In the genomic region with DNA sequence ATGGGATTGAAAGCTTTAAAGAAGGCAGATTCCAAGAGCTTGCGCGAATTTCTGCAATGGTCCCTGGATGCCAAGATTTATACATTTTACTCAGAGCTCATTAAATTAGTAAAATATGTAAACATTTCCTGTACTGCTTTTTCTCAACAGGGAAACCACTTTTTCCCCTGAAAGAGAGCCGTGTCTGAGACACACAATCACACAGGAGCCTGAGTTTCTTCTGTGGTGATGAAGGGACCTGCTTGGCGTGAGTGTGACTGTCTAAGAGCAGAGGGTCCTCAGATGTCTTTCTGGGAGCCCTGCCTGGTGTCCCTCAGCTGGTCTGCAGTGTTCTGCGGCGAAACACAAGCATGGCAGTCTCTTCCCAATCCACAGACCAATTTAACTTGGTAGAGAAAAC, we compare ENCODE assay signal across 1 cellular context.
TF ChIP-seq lines count a peak whose summit lies in the region.

No MANE protein-coding gene starts in this region.

TF ChIP-seq in HepG2, 621 proteins besides CTCF, POLR2A, EP300 and RAD21:
- TF ChIP-seq BRD4 (CRISPR knock-in tag; IDR thresholded peaks at IDR 0.05), result no peak
- TF ChIP-seq ZNF703 (CRISPR knock-in tag; IDR thresholded peaks at IDR 0.05; ENCODE audit: borderline replicate concordance), result no peak
- TF ChIP-seq, protein P1, sequence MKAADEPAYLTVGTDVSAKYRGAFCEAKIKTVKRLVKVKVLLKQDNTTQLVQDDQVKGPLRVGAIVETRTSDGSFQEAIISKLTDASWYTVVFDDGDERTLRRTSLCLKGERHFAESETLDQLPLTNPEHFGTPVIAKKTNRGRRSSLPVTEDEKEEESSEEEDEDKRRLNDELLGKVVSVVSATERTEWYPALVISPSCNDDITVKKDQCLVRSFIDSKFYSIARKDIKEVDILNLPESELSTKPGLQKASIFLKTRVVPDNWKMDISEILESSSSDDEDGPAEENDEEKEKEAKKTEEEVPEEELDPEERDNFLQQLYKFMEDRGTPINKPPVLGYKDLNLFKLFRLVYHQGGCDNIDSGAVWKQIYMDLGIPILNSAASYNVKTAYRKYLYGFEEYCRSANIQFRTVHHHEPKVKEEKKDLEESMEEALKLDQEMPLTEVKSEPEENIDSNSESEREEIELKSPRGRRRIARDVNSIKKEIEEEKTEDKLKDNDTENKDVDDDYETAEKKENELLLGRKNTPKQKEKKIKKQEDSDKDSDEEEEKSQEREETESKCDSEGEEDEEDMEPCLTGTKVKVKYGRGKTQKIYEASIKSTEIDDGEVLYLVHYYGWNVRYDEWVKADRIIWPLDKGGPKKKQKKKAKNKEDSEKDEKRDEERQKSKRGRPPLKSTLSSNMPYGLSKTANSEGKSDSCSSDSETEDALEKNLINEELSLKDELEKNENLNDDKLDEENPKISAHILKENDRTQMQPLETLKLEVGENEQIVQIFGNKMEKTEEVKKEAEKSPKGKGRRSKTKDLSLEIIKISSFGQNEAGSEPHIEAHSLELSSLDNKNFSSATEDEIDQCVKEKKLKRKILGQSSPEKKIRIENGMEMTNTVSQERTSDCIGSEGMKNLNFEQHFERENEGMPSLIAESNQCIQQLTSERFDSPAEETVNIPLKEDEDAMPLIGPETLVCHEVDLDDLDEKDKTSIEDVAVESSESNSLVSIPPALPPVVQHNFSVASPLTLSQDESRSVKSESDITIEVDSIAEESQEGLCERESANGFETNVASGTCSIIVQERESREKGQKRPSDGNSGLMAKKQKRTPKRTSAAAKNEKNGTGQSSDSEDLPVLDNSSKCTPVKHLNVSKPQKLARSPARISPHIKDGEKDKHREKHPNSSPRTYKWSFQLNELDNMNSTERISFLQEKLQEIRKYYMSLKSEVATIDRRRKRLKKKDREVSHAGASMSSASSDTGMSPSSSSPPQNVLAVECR (CRISPR knock-in tag; IDR thresholded peaks at IDR 0.05; ENCODE audit: borderline replicate concordance), result no peak
- no peak for TF ChIP-seq TBX3 (IDR thresholded peaks at IDR 0.05; ENCODE audit: borderline replicate concordance)
- no peak for TF ChIP-seq TCF7L2 (IDR thresholded peaks at IDR 0.05; ENCODE audit: low read depth, low read length)
- no peak for TF ChIP-seq ZFP36L1 (CRISPR knock-in tag; IDR thresholded peaks at IDR 0.05)
- TF ChIP-seq ZNF605 (CRISPR knock-in tag; IDR thresholded peaks at IDR 0.05), result no peak
- TF ChIP-seq ARNT (IDR thresholded peaks at IDR 0.05), result no peak
- TF ChIP-seq ZFP41 (CRISPR knock-in tag; IDR thresholded peaks at IDR 0.05; ENCODE audit: borderline replicate concordance), result no peak
- TF ChIP-seq GTF2F1 (IDR thresholded peaks at IDR 0.05; ENCODE audit: low read length), result no peak
- no peak for TF ChIP-seq RFX3 (CRISPR knock-in tag; IDR thresholded peaks at IDR 0.05)
- TF ChIP-seq, protein P2, sequence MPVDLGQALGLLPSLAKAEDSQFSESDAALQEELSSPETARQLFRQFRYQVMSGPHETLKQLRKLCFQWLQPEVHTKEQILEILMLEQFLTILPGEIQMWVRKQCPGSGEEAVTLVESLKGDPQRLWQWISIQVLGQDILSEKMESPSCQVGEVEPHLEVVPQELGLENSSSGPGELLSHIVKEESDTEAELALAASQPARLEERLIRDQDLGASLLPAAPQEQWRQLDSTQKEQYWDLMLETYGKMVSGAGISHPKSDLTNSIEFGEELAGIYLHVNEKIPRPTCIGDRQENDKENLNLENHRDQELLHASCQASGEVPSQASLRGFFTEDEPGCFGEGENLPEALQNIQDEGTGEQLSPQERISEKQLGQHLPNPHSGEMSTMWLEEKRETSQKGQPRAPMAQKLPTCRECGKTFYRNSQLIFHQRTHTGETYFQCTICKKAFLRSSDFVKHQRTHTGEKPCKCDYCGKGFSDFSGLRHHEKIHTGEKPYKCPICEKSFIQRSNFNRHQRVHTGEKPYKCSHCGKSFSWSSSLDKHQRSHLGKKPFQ (CRISPR knock-in tag; IDR thresholded peaks at IDR 0.05; ENCODE audit: insufficient replicate concordance), result no peak
- no peak for TF ChIP-seq EHMT2 (IDR thresholded peaks at IDR 0.05; ENCODE audit: borderline replicate concordance, low read depth, low read length)
- no peak for TF ChIP-seq NRL (CRISPR knock-in tag; IDR thresholded peaks at IDR 0.05; ENCODE audit: borderline replicate concordance)
- no peak for TF ChIP-seq ZFP36 (IDR thresholded peaks at IDR 0.05; ENCODE audit: borderline replicate concordance, low read depth, low read length, partially characterized antibody)
- no peak for TF ChIP-seq SAFB2 (CRISPR knock-in tag; IDR thresholded peaks at IDR 0.05; ENCODE audit: borderline replicate concordance, low read depth)
- no peak for TF ChIP-seq NFYC (CRISPR knock-in tag; IDR thresholded peaks at IDR 0.05)
